In the genomic region with DNA sequence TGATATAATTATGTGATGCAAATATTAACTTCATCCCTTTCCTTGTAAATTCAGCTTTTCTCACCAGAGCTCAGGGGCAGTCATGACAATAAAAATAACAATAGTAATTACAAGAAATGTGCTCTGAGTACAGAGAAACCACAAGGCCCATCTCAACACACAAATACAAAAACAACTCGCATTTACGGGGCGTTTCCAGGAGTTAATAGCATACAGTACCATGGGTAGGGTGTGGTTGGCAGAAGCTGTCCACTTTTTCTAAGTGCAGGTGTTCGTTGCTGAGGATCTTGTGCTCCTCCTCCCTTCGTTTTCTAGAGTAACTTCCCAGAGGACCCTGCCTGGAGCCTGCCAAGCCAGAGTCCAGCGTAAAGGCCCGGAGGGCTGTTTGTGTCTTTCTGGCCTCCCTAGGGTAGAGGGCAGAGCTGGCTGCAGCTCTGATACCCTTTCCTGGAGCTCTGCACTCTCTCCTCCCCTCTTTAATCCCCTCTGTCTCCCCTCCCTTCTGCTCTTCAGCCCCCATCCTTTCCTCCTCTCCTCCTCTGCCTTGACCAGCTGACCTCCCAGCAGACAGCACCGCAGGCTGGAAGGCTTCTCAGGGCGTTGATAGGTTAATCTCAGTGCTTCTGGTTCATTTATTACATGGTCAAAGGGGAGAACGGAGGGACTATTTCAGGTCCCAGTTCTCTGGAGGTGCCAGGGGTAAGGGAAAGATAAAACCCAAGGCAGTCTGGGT, we compare ENCODE assay signal across 17 cellular contexts. TPM values are rescaled to one million over a fixed set of nuclear protein-coding genes. Genes with fewer than 3 reads are reported as not detected.
DNase-seq lines count a peak whose midpoint lies in the region; ATAC-seq and TF ChIP-seq lines count a peak whose summit lies in the region.
"Had no signal": no experiment of that assay in that cellular context is flagged by ENCODE, and none has a peak within 500 bp of the region (broad histone marks: within the 10 kb centered on the region; RNA-seq: fewer than 3 reads in every experiment).

No MANE protein-coding gene starts in this region.

- peak overlapping the region in 1 of 2 donors; percentile 1 for H3K27ac Mint-ChIP-seq in natural killer cell treated with Interleukin-12 subunit alpha and Interleukin-12 subunit beta and Interleukin-15 and Interleukin-18, amount 100 ng/mL, for 72 hours
- no peak overlapping the region for H3K27ac Mint-ChIP-seq in natural killer cell
- H3K27ac Mint-ChIP-seq: activated CD4-positive, alpha-beta T cell treated with anti-CD3 and anti-CD28 coated beads, Interleukin-2, amount 10 ng/mL, durations not matched to agents 7 days and 5 days had no signal

- peak overlapping the region in 1 of 2 donors; percentile 35 for H3K27ac ChIP-seq in ovary
- H3K27ac ChIP-seq: body of pancreas, neutrophil, thoracic aorta had no signal

- DNase-seq in natural killer cell treated with Interleukin-12 subunit alpha and Interleukin-12 subunit beta and Interleukin-15 and Interleukin-18, amount 100 ng/mL, for 72 hours (ENCODE audit: low spot score), result peak; percentile 20
- DNase-seq in natural killer cell (no peak), cardiac septum (ENCODE audit: low spot score) (peak; percentile 57), ovary (peak in 3 of 5 donors; percentile 21 to 49 (median 30)), occipital lobe (lab: John Stamatoyannopoulos, UW) (no peak), ACHN (no peak), SW480 (ENCODE audit: low spot score) (no peak)
- DNase-seq: activated CD4-positive, alpha-beta T cell treated with anti-CD3 and anti-CD28 coated beads, Interleukin-2, amount 10 ng/mL, durations not matched to agents 7 days and 5 days; effector memory CD4-positive, alpha-beta T cell; NCI-H1092; NCI-H446 had no signal

- no peak for TF ChIP-seq EP300 in ovary (IDR thresholded peaks at IDR 0.05)

- H3K9me3 ChIP-seq in ovary, result no peaks in the 10 kb centered on the region
- H3K9me3 ChIP-seq: body of pancreas, neutrophil, Peyer's patch, thoracic aorta had no signal

- no peaks in the 10 kb centered on the region for H3K27me3 Mint-ChIP-seq in natural killer cell treated with Interleukin-12 subunit alpha and Interleukin-12 subunit beta and Interleukin-15 and Interleukin-18, amount 100 ng/mL, for 72 hours
- peaks cover 0 to 3% of the 10 kb centered on the region in 2 donors for H3K27me3 Mint-ChIP-seq in natural killer cell (ENCODE audit: low read depth in 2 of 2)

- TF ChIP-seq CTCF in natural killer cell (IDR thresholded peaks at IDR 0.05) (no peak), ovary (IDR thresholded peaks at IDR 0.05) (no peak)

- ATAC-seq in natural killer cell treated with Interleukin-12 subunit alpha and Interleukin-12 subunit beta and Interleukin-15 and Interleukin-18, amount 100 ng/mL, for 72 hours, result no peak
- ATAC-seq in natural killer cell, result no peak
- no peak for ATAC-seq in GM21529 (IDR thresholded peaks at IDR 0.05; ENCODE audit: unreplicated experiment)
- ATAC-seq: body of pancreas had no signal

- no peaks in the 10 kb centered on the region for H3K27me3 ChIP-seq in ovary
- H3K27me3 ChIP-seq: body of pancreas, Peyer's patch had no signal

- no peaks in the 10 kb centered on the region for H3K36me3 Mint-ChIP-seq in natural killer cell treated with Interleukin-12 subunit alpha and Interleukin-12 subunit beta and Interleukin-15 and Interleukin-18, amount 100 ng/mL, for 72 hours
- no peaks in the 10 kb centered on the region for H3K36me3 Mint-ChIP-seq in natural killer cell

- H3K4me1 Mint-ChIP-seq in natural killer cell treated with Interleukin-12 subunit alpha and Interleukin-12 subunit beta and Interleukin-15 and Interleukin-18, amount 100 ng/mL, for 72 hours (ENCODE audit: low read depth in 2 of 2), result no peaks in the 10 kb centered on the region
- H3K4me1 Mint-ChIP-seq in natural killer cell, result no peaks in the 10 kb centered on the region

- intact Hi-C loops in natural killer cell (cut with micrococcal nuclease), result no loop called here
- intact Hi-C loops in cardiac septum (cut with DNase I), result no loop called here
- intact Hi-C loops in ovary (cut with DNase I), result loop anchor here in 1 of 4 donors (10.0 kb wide), 1 partner anchor 501 kb away; no protein-coding TSS in a partner anchor

- no peaks in the 10 kb centered on the region for H3K36me3 ChIP-seq in ovary
- H3K36me3 ChIP-seq: neutrophil, Peyer's patch, thoracic aorta had no signal

- H3K4me1 ChIP-seq in ovary (ENCODE audit: insufficient read depth), result peaks cover 10% of the 10 kb centered on the region

- H3K4me3 ChIP-seq in ovary, result no peak overlapping the region
- H3K4me3 ChIP-seq: body of pancreas, Peyer's patch, thoracic aorta had no signal

- whole genome bisulfite sequencing in ovary, 3 donors, result 24 to 38% (median 34%) methylated on average over 10 of the region's 10 CpGs

- no peak overlapping the region for H3K4me3 Mint-ChIP-seq in natural killer cell treated with Interleukin-12 subunit alpha and Interleukin-12 subunit beta and Interleukin-15 and Interleukin-18, amount 100 ng/mL, for 72 hours
- H3K4me3 Mint-ChIP-seq in natural killer cell, result no peak overlapping the region
- H3K4me3 Mint-ChIP-seq: activated CD4-positive, alpha-beta T cell treated with anti-CD3 and anti-CD28 coated beads, Interleukin-2, amount 10 ng/mL, durations not matched to agents 7 days and 5 days had no signal

- no peaks in the 10 kb centered on the region for H3K9me3 Mint-ChIP-seq in natural killer cell treated with Interleukin-12 subunit alpha and Interleukin-12 subunit beta and Interleukin-15 and Interleukin-18, amount 100 ng/mL, for 72 hours
- H3K9me3 Mint-ChIP-seq in natural killer cell, result no peaks in the 10 kb centered on the region
- H3K9me3 Mint-ChIP-seq: activated CD4-positive, alpha-beta T cell treated with anti-CD3 and anti-CD28 coated beads, Interleukin-2, amount 10 ng/mL, durations not matched to agents 7 days and 5 days had no signal

- in situ Hi-C loops in ACHN (cut with HindIII; ENCODE audit: low pct_ligation_motif_present, low pct_unique_long_range_greater_than_20kb, low sequenced_read_pairs), result no loop called here

- no peak for TF ChIP-seq POLR2A in ovary (IDR thresholded peaks at IDR 0.05)

RNA-seq across cellular contexts. Expression of a gene that starts 11.4 kb away (rescaled TPM):
- total RNA-seq in natural killer cell treated with Interleukin-12 subunit alpha and Interleukin-12 subunit beta and Interleukin-15 and Interleukin-18, amount 100 ng/mL, for 72 hours, result under 1 TPM in 1 of 2 donors, not detected in 1; 0.08 TPM
- under 1 TPM in 2 of 3 donors, not detected in 1; 0.07 to 0.55 TPM for total RNA-seq in natural killer cell
- total RNA-seq in cardiac septum, result 15.3 TPM
- 10 to 100 TPM in 1 of 7 donors, 1 to 10 TPM in 6; 1.5 to 12.3 (median 3.7) TPM for total RNA-seq in ovary
- 10 to 100 TPM in 1 of 2 donors, 1 to 10 TPM in 1; 8.2 to 11.9 TPM for polyA plus RNA-seq in ovary
- 3.0 TPM for total RNA-seq in occipital lobe

RNA-seq across cellular contexts. Expression of a gene that starts 20.3 kb away (rescaled TPM):
- not detected for total RNA-seq in natural killer cell treated with Interleukin-12 subunit alpha and Interleukin-12 subunit beta and Interleukin-15 and Interleukin-18, amount 100 ng/mL, for 72 hours
- total RNA-seq in natural killer cell, result 1 to 10 TPM in 2 of 3 donors, not detected in 1; 1.1 to 1.2 TPM
- total RNA-seq in cardiac septum, result 8,054 TPM
- total RNA-seq in ovary, result 1 to 10 TPM in 3 of 7 donors, under 1 TPM in 4; 0.31 to 2.3 (median 0.88) TPM
- polyA plus RNA-seq in ovary, result 1 to 10 TPM; 1.6 to 1.8 TPM
- total RNA-seq in occipital lobe, result not detected
- total RNA-seq: glomerular endothelial cell, Peyer's patch had no signal

RNA-seq across cellular contexts. Expression of a gene that starts 21.9 kb away (rescaled TPM):
- total RNA-seq in natural killer cell treated with Interleukin-12 subunit alpha and Interleukin-12 subunit beta and Interleukin-15 and Interleukin-18, amount 100 ng/mL, for 72 hours, result 100 to 1,000 TPM in 1 of 2 donors, 10 to 100 TPM in 1; 72.5 to 116 TPM
- total RNA-seq in natural killer cell (100 to 1,000 TPM; 162 to 191 (median 175) TPM), cardiac septum (59.1 TPM), ovary (100 to 1,000 TPM in 4 of 7 donors, 10 to 100 TPM in 3; 73.6 to 142 (median 102) TPM), occipital lobe (71.4 TPM)
- 10 to 100 TPM; 74.7 to 77.7 TPM for polyA plus RNA-seq in ovary

RNA-seq across cellular contexts. Expression of a gene that starts 23.0 kb away (rescaled TPM):
- total RNA-seq in natural killer cell treated with Interleukin-12 subunit alpha and Interleukin-12 subunit beta and Interleukin-15 and Interleukin-18, amount 100 ng/mL, for 72 hours, result 10 to 100 TPM in 1 of 2 donors, 1 to 10 TPM in 1; 3.8 to 11.8 TPM
- 10 to 100 TPM; 10.9 to 13.5 (median 13.5) TPM for total RNA-seq in natural killer cell
- total RNA-seq in cardiac septum, result 17.5 TPM
- 10 to 100 TPM in 1 of 7 donors, 1 to 10 TPM in 6; 2.5 to 18.2 (median 6.2) TPM for total RNA-seq in ovary
- polyA plus RNA-seq in ovary, result 1 to 10 TPM; 3.7 to 8.9 TPM
- 4.7 TPM for total RNA-seq in occipital lobe

RNA-seq across cellular contexts. Expression of a gene that starts 23.7 kb away (rescaled TPM):
- 100 to 1,000 TPM in 1 of 2 donors, 10 to 100 TPM in 1; 96.1 to 131 TPM for total RNA-seq in natural killer cell treated with Interleukin-12 subunit alpha and Interleukin-12 subunit beta and Interleukin-15 and Interleukin-18, amount 100 ng/mL, for 72 hours
- total RNA-seq in natural killer cell (100 to 1,000 TPM; 141 to 154 (median 145) TPM), cardiac septum (53.0 TPM), ovary (10 to 100 TPM; 31.7 to 71.0 (median 63.8) TPM), occipital lobe (105 TPM)
- 10 to 100 TPM; 45.5 to 56.6 TPM for polyA plus RNA-seq in ovary

Comparison
In these comparisons a context has a peak if more than half of its experiments do, and no peak if none do; other contexts are left out.
1. DNase-seq: peak in natural killer cell treated with Interleukin-12 subunit alpha and Interleukin-12 subunit beta and Interleukin-15 and Interleukin-18, amount 100 ng/mL, for 72 hours (single experiment), cardiac septum (single experiment) and ovary (3 of 5); none in natural killer cell (single experiment), occipital lobe (single experiment), ACHN (single experiment) and SW480 (single experiment).
2. RNA of a gene that starts 20.3 kb away (total RNA-seq): 8,054 TPM in cardiac septum (single experiment); 1.1 to 1.2 TPM in natural killer cell, 0.31 to 2.3 TPM in ovary, not detected in natural killer cell treated with Interleukin-12 subunit alpha and Interleukin-12 subunit beta and Interleukin-15 and Interleukin-18, amount 100 ng/mL, for 72 hours and not detected in occipital lobe (single experiment); every median in the first group is over 1,000 times any median in the second.